Comparison of ENCODE assay signal across 22 cellular contexts in genomic region chr9:13817754-13818278, GRCh38.
A peak's percentile ranks its signal among the peaks of the same experiment; 100 is the strongest.
DNase-seq lines count a peak whose midpoint lies in the region; ATAC-seq, FAIRE-seq and TF ChIP-seq lines count a peak whose summit lies in the region.
"Had no signal": no experiment of that assay in that cellular context is flagged by ENCODE, and none has a peak within 500 bp of the region (broad histone marks: within the 10 kb centered on the region; RNA-seq: fewer than 3 reads in every experiment).

No MANE protein-coding gene starts in this region.

- no peak for TF ChIP-seq EP300 in H1 (IDR thresholded peaks at IDR 0.05; ENCODE audit: borderline replicate concordance in 1 of 2, low read depth in 2 of 2, low read length in 2 of 2)

- no peak overlapping the region for H3K4ac ChIP-seq in H1 (replicated peaks; ENCODE audit: insufficient read length, low read depth, low read length)

- no peak overlapping the region for H3K14ac ChIP-seq in H1 (ENCODE audit: insufficient read length)

- CTCF ChIA-PET in H1 (lab: Charles Lee; ENCODE audit: partially characterized antibody) = no interaction called here

- 100% methylated on average over 1 of the region's 1 CpG; no CpG with 5 or more reads in 1 of the 2 experiments for WGBS in H1 (ENCODE audit: extremely low coverage in 1 of 2, insufficient coverage in 1 of 2, insufficient read length in 1 of 2, insufficient replicate concordance in 2 of 2, low coverage in 1 of 2, low lambda C conversion rate in 2 of 2, missing lambda C conversion rate in 1 of 2), 2 experiments
- WGBS in liver = 87% methylated on average over 1 of the region's 1 CpG
- WGBS in hepatocyte (ENCODE audit: low lambda C conversion rate, missing lambda C conversion rate) = 96% methylated on average over 1 of the region's 1 CpG

- FAIRE-seq in H1 (lab: Jason Lieb, UNC) = no peak
- FAIRE-seq: GM12891, H54, K562 had no signal

- H4K20me1 ChIP-seq in H1 (replicated peaks in 1 of 2; ENCODE audit: control insufficient read depth in 1 of 2, insufficient read depth in 2 of 2, low read length in 2 of 2) (no peaks in the 10 kb centered on the region), hepatocyte (ENCODE audit: insufficient read depth, poor library complexity, severe bottlenecking) (no peaks in the 10 kb centered on the region)

- H3K79me1 ChIP-seq in H1 (ENCODE audit: low read depth, low read length) = no peaks in the 10 kb centered on the region

- H3K36me3 ChIP-seq in H1 (ENCODE audit: control insufficient read depth in 2 of 4, insufficient read depth in 4 of 4, low read length in 3 of 4) (no peaks in the 10 kb centered on the region; a peak in 1 of 8 replicates), liver (ENCODE audit: control insufficient read depth in 4 of 4, insufficient read depth in 3 of 4, low read depth in 1 of 4, low read length in 3 of 4) (no peaks in the 10 kb centered on the region), hepatocyte (replicated peaks; ENCODE audit: insufficient read depth, low read depth) (no peaks in the 10 kb centered on the region)

- TF ChIP-seq RAD21 in H1 (IDR thresholded peaks at IDR 0.05 in 1 of 2, conservative IDR thresholded peaks at IDR 0.05 in 1 of 2; ENCODE audit: low read depth in 2 of 2, low read length in 2 of 2) = no peak
- no peak for TF ChIP-seq RAD21 in liver (IDR thresholded peaks at IDR 0.05)

- H2BK12ac ChIP-seq in H1 (ENCODE audit: low read depth, low read length) = no peak overlapping the region

- H3K27me3 ChIP-seq in H1 (replicated peaks in 1 of 4; ENCODE audit: control insufficient read depth in 3 of 4, extremely low read depth in 1 of 4, insufficient read depth in 3 of 4, low read length in 3 of 4) = no peaks in the 10 kb centered on the region
- peaks cover 0 to 2% (median 0%) of the 10 kb centered on the region in 4 donors for H3K27me3 ChIP-seq in liver (ENCODE audit: control insufficient read depth in 4 of 4, insufficient read depth in 4 of 4, low read length in 3 of 4)
- H3K27me3 ChIP-seq in hepatocyte = no peaks in the 10 kb centered on the region

- H3K9ac ChIP-seq in H1 (replicated peaks in 1 of 4; ENCODE audit: extremely low read depth in 1 of 4, low read depth in 3 of 4, low read length in 3 of 4) (no peak overlapping the region), liver (ENCODE audit: low read depth in 1 of 2, low read length in 2 of 2) (no peak overlapping the region)

- POLR2A ChIA-PET in H1 (lab: Charles Lee; ENCODE audit: partially characterized antibody) = no interaction called here

- peak; percentile 25 for DNase-seq in AG20443 (ENCODE audit: low spot score)
- peak; percentile 48 for DNase-seq in NCI-H226
- no peak for DNase-seq in H1 (ENCODE audit: low read depth in 1 of 2, low spot score in 2 of 2)
- no peak for DNase-seq in NAMALWA (ENCODE audit: low spot score)
- no peak for DNase-seq in hepatocyte (ENCODE audit: low spot score)
- DNase-seq: C1 segment of cervical spinal cord; CD8-positive, alpha-beta memory T cell; DMS53; EL; NCI-H1417; NCI-H187 treated with DMSO at 0.1 percent for 48 hours; NCI-H2227 treated with DMSO at 0.1 percent for 48 hours; NCI-H524; NCI-H82; PC-3 had no signal

- H4K91ac ChIP-seq in H1 (replicated peaks; ENCODE audit: insufficient read length, low read length) = no peak overlapping the region

- no peak overlapping the region for H3K56ac ChIP-seq in H1 (replicated peaks; ENCODE audit: insufficient read length, low read depth, low read length)

- H3K9me3 ChIP-seq in H1 (ENCODE audit: insufficient read depth in 2 of 2, low read depth in 1 of 2, low read length in 1 of 2) = no peaks in the 10 kb centered on the region
- H3K9me3 ChIP-seq in liver (ENCODE audit: control insufficient read depth in 4 of 4, low read length in 3 of 4) = no peaks in the 10 kb centered on the region
- no peaks in the 10 kb centered on the region for H3K9me3 ChIP-seq in hepatocyte (ENCODE audit: low read depth)

- no peak overlapping the region for H2BK20ac ChIP-seq in H1 (ENCODE audit: low read length)

- H3K23ac ChIP-seq in H1 (ENCODE audit: insufficient read length) = no peak overlapping the region

- ATAC-seq in HG03354 (IDR thresholded peaks at IDR 0.05; ENCODE audit: poor library complexity, severe bottlenecking, unreplicated experiment) (no peak), GM21723 (IDR thresholded peaks at IDR 0.05; ENCODE audit: unreplicated experiment) (no peak)
- ATAC-seq: K562, PC-3 had no signal

- H2BK120ac ChIP-seq in H1 (replicated peaks; ENCODE audit: low read depth, low read length) = no peak overlapping the region

- no peak overlapping the region for H2AK5ac ChIP-seq in H1 (ENCODE audit: low read depth, low read length)

- H2BK5ac ChIP-seq in H1 (ENCODE audit: low read depth, low read length) = no peak overlapping the region

- no peak for TF ChIP-seq POLR2A in H1 (IDR thresholded peaks at IDR 0.05; ENCODE audit: control extremely low read depth in 1 of 2, low read depth in 2 of 2, low read length in 2 of 2)

- H2AFZ ChIP-seq in H1 (ENCODE audit: low read length) (no peak overlapping the region), hepatocyte (no peak overlapping the region)

- no peak overlapping the region for H4K8ac ChIP-seq in H1 (ENCODE audit: extremely low read depth, insufficient read depth, low read length)

- H3K9me2 ChIP-seq in hepatocyte (replicated peaks; ENCODE audit: insufficient read depth) = no peaks in the 10 kb centered on the region

- H3K4me1 ChIP-seq in H1 (replicated peaks in 1 of 4; ENCODE audit: control insufficient read depth in 3 of 4, insufficient read depth in 4 of 4, low read length in 3 of 4) (no peaks in the 10 kb centered on the region), liver (ENCODE audit: control insufficient read depth in 4 of 4, insufficient read depth in 4 of 4, low read length in 3 of 4) (no peaks in the 10 kb centered on the region), hepatocyte (ENCODE audit: insufficient read depth) (no peaks in the 10 kb centered on the region)

- no peak overlapping the region for H2BK15ac ChIP-seq in H1 (ENCODE audit: low read length)

- H4K5ac ChIP-seq in H1 (ENCODE audit: insufficient read length, low read depth, low read length) = no peak overlapping the region

- H3K4me3 ChIP-seq in H1 (ENCODE audit: extremely low read depth in 1 of 4, insufficient read depth in 2 of 4, low read depth in 3 of 4, low read length in 4 of 4) = no peak overlapping the region
- no peak overlapping the region for H3K4me3 ChIP-seq in liver (ENCODE audit: low read depth in 1 of 3, low read length in 3 of 3)
- no peak overlapping the region for H3K4me3 ChIP-seq in hepatocyte
- H3K4me3 ChIP-seq: K562 had no signal

- H3K27ac ChIP-seq in H1 (ENCODE audit: low read depth, low read length) (no peak overlapping the region), liver (ENCODE audit: low read depth in 1 of 2, low read length in 2 of 2) (no peak overlapping the region), hepatocyte (no peak overlapping the region)
- H3K27ac ChIP-seq: HL-60 had no signal

- H3K23me2 ChIP-seq in H1 (ENCODE audit: low read depth, low read length) = no peaks in the 10 kb centered on the region

- H3K18ac ChIP-seq in H1 (ENCODE audit: extremely low read depth, low read length) = no peak overlapping the region

- H3K79me2 ChIP-seq in H1 (ENCODE audit: control insufficient read depth in 1 of 2, insufficient read depth in 2 of 2, low read length in 2 of 2) (no peaks in the 10 kb centered on the region), hepatocyte (no peaks in the 10 kb centered on the region)

- no peak overlapping the region for H3K4me2 ChIP-seq in H1 (ENCODE audit: insufficient read depth in 1 of 2, low read depth in 2 of 2, low read length in 2 of 2)
- H3K4me2 ChIP-seq in hepatocyte = no peak overlapping the region

- TF ChIP-seq CTCF in H1 (IDR thresholded peaks at IDR 0.05; ENCODE audit: control extremely low read depth in 1 of 3, insufficient read depth in 1 of 3, low read depth in 1 of 3, low read length in 3 of 3) (no peak), liver (IDR thresholded peaks at IDR 0.05; ENCODE audit: low read depth, low read length, missing input control) (no peak), hepatocyte (IDR thresholded peaks at IDR 0.05; ENCODE audit: poor library complexity) (no peak)

TF ChIP-seq in H1, 55 proteins besides CTCF, POLR2A, EP300 and RAD21:
- TF ChIP-seq CHD2 (IDR thresholded peaks at IDR 0.05; ENCODE audit: low read length) (no peak), CEBPB (IDR thresholded peaks at IDR 0.05; ENCODE audit: low read depth, low read length) (0 out of 2 replicates have a peak, but pooled peaks have one; percentile 43), NANOG (IDR thresholded peaks at IDR 0.05; ENCODE audit: insufficient read depth, low read depth, low read length, poor library complexity, severe bottlenecking) (no peak), CBX8 (IDR thresholded peaks at IDR 0.05; ENCODE audit: borderline replicate concordance, low read depth, low read length) (no peak)

TF ChIP-seq in liver, 16 proteins besides CTCF, POLR2A, EP300 and RAD21:
- TF ChIP-seq SP1 (IDR thresholded peaks at IDR 0.05) (no peak), JUND (IDR thresholded peaks at IDR 0.05) (no peak), NR2F2 (IDR thresholded peaks at IDR 0.05) (peak; percentile 61)

Comparison
In these comparisons a context has a peak if more than half of its experiments do, and no peak if none do; other contexts are left out.
1. DNase-seq: peak in AG20443 (single experiment) and NCI-H226 (single experiment); none in H1 (0 of 2), NAMALWA (single experiment) and hepatocyte (single experiment).